In genomic region chr12:85781751-85782150, GRCh38 we compare ENCODE assay signal across 1 cellular context.
TF ChIP-seq lines count a peak whose summit lies in the region.

No MANE protein-coding gene starts in this region.

TF ChIP-seq in HCT116, 20 proteins besides CTCF, POLR2A, EP300 and RAD21 (continued from another document):
- TF ChIP-seq ZBTB33 (IDR thresholded peaks at IDR 0.05; ENCODE audit: extremely low read depth, insufficient replicate concordance, low read length) (no peak), EZH2 (IDR thresholded peaks at IDR 0.05) (no peak), SRF (IDR thresholded peaks at IDR 0.05; ENCODE audit: low read depth) (no peak), EZH2phosphoT487 (IDR thresholded peaks at IDR 0.05; ENCODE audit: borderline replicate concordance) (no peak), YY1 (IDR thresholded peaks at IDR 0.05; ENCODE audit: extremely low read depth, insufficient replicate concordance, low read depth, low read length) (no peak), SIN3A (IDR thresholded peaks at IDR 0.05; ENCODE audit: low read depth) (no peak)
